ENCODE assay signal across 15 cellular contexts in the genomic region with DNA sequence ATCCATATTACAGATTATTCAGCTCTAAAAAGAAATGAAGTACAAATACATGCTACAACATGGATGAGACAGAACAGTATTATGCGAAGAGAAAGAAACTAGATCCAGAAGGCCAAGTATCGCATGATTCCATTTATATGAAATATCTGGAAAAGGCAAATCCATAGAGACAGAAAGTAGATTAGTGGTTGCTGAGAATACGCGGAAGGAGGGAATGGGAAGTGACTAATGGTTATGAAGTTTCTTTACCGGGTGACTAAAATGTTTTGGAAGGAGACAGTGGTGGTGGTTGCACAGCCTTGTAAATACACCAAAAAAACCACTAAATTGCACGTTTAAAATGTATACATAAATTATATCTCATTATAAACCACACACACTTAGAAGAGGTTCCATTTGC. TPM values are rescaled to one million over a fixed set of nuclear protein-coding genes. Genes with fewer than 3 reads are reported as not detected.
DNase-seq lines count a peak whose midpoint lies in the region; ATAC-seq and TF ChIP-seq lines count a peak whose summit lies in the region.
"Had no signal": no experiment of that assay in that cellular context is flagged by ENCODE, and none has a peak within 500 bp of the region (broad histone marks: within the 10 kb centered on the region; RNA-seq: fewer than 3 reads in every experiment).

No MANE protein-coding gene starts in this region.

- ATAC-seq in psoas muscle, result no peak
- ATAC-seq: HCT116 had no signal

- no peak overlapping the region for H3K4me3 ChIP-seq in epithelial cell of esophagus (ENCODE audit: low read length)
- H3K4me3 ChIP-seq in skeletal muscle cell (ENCODE audit: low read depth, low read length), result no peak overlapping the region
- no peak overlapping the region for H3K4me3 ChIP-seq in psoas muscle
- H3K4me3 ChIP-seq: K562 had no signal

- 77 to 81% (median 80%) methylated on average over 6 of the region's 6 CpGs for WGBS in psoas muscle, 3 donors

- no peaks in the 10 kb centered on the region for H3K4me1 ChIP-seq in psoas muscle

- DNase-seq in GM04504 (ENCODE audit: low read depth) (peak; percentile 46), RKO (ENCODE audit: low spot score) (peak; percentile 82), epithelial cell of esophagus (ENCODE audit: low read depth) (peak; percentile 74), skeletal muscle cell (ENCODE audit: low read depth) (peak; percentile 48), GM19238 (ENCODE audit: insufficient read length, low spot score) (no peak), psoas muscle (no peak)
- DNase-seq in activated CD4-positive, alpha-beta T cell treated with anti-CD3 and anti-CD28 coated beads, Interleukin-2, amount 50 U/mL, for 4 hours, result no peak
- DNase-seq: effector CD8-positive, alpha-beta T cell; NCI-H2171; OCI-M1; substantia nigra had no signal

- no peak overlapping the region for H3K27ac ChIP-seq in psoas muscle

- peaks cover 7 to 92% of the 10 kb centered on the region in 2 donors for H3K36me3 ChIP-seq in psoas muscle (ENCODE audit: insufficient read depth in 1 of 2, low read depth in 1 of 2)

- intact Hi-C loops in psoas muscle (cut with DNase I), result no loop called here

- no peaks in the 10 kb centered on the region for H3K27me3 ChIP-seq in psoas muscle (ENCODE audit: insufficient read depth in 3 of 3, low read length in 2 of 3)

- no peak for TF ChIP-seq CTCF in epithelial cell of esophagus (IDR thresholded peaks at IDR 0.05; ENCODE audit: insufficient read depth, low read depth, low read length, missing control alignments)
- no peak for TF ChIP-seq CTCF in psoas muscle (IDR thresholded peaks at IDR 0.05)

- H3K9me3 ChIP-seq in psoas muscle, result no peaks in the 10 kb centered on the region

RNA-seq across cellular contexts. Expression of gene PRDM4, which starts 12.5 kb away (rescaled TPM):
- 10 to 100 TPM; 11.3 to 15.7 (median 13.2) TPM for total RNA-seq in psoas muscle
- polyA plus RNA-seq in psoas muscle, result 10 to 100 TPM in 2 of 3 donors, 1 to 10 TPM in 1; 9.3 to 40.0 (median 13.7) TPM

RNA-seq across cellular contexts. Expression of gene ASCL4, which starts 26.0 kb away (rescaled TPM):
- total RNA-seq in psoas muscle, result not detected
- polyA plus RNA-seq in psoas muscle, result not detected
- total RNA-seq: K562, mucosa of gallbladder, renal cortical epithelial cell had no signal
- polyA plus RNA-seq: K562 had no signal

Comparison
In these comparisons a context has a peak if more than half of its experiments do, and no peak if none do; other contexts are left out.
1. DNase-seq: peak in GM04504 (single experiment), RKO (single experiment), epithelial cell of esophagus (single experiment) and skeletal muscle cell (single experiment); none in GM19238 (single experiment), activated CD4-positive, alpha-beta T cell treated with anti-CD3 and anti-CD28 coated beads, Interleukin-2, amount 50 U/mL, for 4 hours (0 of 2) and psoas muscle (0 of 2).